In the genomic region with DNA sequence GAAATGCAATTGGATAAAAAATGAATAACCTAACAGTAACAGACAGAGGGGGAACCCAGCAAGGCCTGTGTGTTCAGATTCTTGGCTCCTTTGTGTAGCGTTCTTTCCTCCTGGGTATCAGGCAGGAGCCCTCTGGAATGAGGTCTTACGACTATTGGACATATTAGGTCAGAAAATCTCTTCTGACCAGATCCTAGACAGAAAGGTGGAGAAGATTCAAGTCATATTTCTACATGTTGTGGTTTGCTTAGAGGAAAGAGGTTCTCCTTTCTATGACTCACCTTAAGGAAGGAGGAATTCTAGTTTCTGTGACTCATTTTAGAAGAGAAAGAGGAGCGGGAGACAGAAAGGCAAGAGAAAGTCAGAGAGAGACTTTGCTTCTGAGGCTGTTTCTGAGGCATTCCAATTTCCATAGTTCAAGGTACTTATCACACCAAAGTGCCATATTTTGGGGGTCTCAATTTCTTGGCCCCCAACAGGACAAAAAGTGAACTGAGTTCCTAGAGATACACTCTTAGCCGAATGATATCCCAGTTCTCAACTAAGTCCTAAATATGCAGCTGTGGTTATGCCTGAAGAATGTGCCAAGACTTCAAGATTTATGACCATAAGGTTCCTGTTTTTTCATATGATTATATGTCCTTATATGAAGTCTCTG, we compare ENCODE assay signal across 9 cellular contexts.
DNase-seq lines count a peak whose midpoint lies in the region; ATAC-seq, FAIRE-seq and TF ChIP-seq lines count a peak whose summit lies in the region.
"Had no signal": no experiment of that assay in that cellular context is flagged by ENCODE, and none has a peak within 500 bp of the region (broad histone marks: within the 10 kb centered on the region; RNA-seq: fewer than 3 reads in every experiment).

No MANE protein-coding gene starts in this region.

- H3K4me3 ChIP-seq in epithelial cell of proximal tubule (ENCODE audit: low read depth, low read length) = no peak overlapping the region
- no peak overlapping the region for H3K4me3 ChIP-seq in transverse colon

- H3K9me3 Mint-ChIP-seq in activated CD4-positive, alpha-beta memory T cell treated with anti-CD3 and anti-CD28 coated beads, Interleukin-2, amount 10 ng/mL, durations not matched to agents 7 days and 5 days = no peaks in the 10 kb centered on the region

- no peaks in the 10 kb centered on the region for H3K36me3 Mint-ChIP-seq in activated CD4-positive, alpha-beta memory T cell treated with anti-CD3 and anti-CD28 coated beads, Interleukin-2, amount 10 ng/mL, durations not matched to agents 7 days and 5 days (ENCODE audit: low read depth)

- CTCF ChIA-PET in activated CD4-positive, alpha-beta memory T cell treated with anti-CD3 and anti-CD28 coated beads, Interleukin-2, amount 10 ng/mL, durations not matched to agents 7 days and 5 days (lab: Charles Lee) = no interaction called here

- H3K36me3 ChIP-seq in transverse colon = no peaks in the 10 kb centered on the region

- no peak for TF ChIP-seq POLR2A in transverse colon (IDR thresholded peaks at IDR 0.05)

- peak; percentile 20 for FAIRE-seq in HTR-8/SVneo (lab: Jason Lieb, UNC)

- peaks cover 5% of the 10 kb centered on the region for H3K27me3 Mint-ChIP-seq in activated CD4-positive, alpha-beta memory T cell treated with anti-CD3 and anti-CD28 coated beads, Interleukin-2, amount 10 ng/mL, durations not matched to agents 7 days and 5 days

- peaks cover 19% of the 10 kb centered on the region for H3K4me1 Mint-ChIP-seq in activated CD4-positive, alpha-beta memory T cell treated with anti-CD3 and anti-CD28 coated beads, Interleukin-2, amount 10 ng/mL, durations not matched to agents 7 days and 5 days

- TF ChIP-seq CTCF in AG09319 (IDR thresholded peaks at IDR 0.05; ENCODE audit: low read depth, low read length) (no peak), epithelial cell of proximal tubule (conservative IDR thresholded peaks at IDR 0.05; ENCODE audit: low read depth, low read length) (no peak), transverse colon (IDR thresholded peaks at IDR 0.05) (no peak), GM10266 (IDR thresholded peaks at IDR 0.05; ENCODE audit: control insufficient read depth, insufficient read depth, low read depth, missing control alignments) (no peak)

- 59 to 77% methylated on average over 2 to 4 of the region's 4 CpGs for WGBS in transverse colon (ENCODE audit: low coverage in 1 of 2), 2 donors

- intact Hi-C loops in transverse colon (cut with DNase I; ENCODE audit: low total_unique reads) = no loop called here

- H3K4me1 ChIP-seq in transverse colon = no peaks in the 10 kb centered on the region

- H3K27ac Mint-ChIP-seq in activated CD4-positive, alpha-beta memory T cell treated with anti-CD3 and anti-CD28 coated beads, Interleukin-2, amount 10 ng/mL, durations not matched to agents 7 days and 5 days = no peak overlapping the region

- H3K27me3 ChIP-seq in transverse colon = no peaks in the 10 kb centered on the region

- DNase-seq in AG09319 (ENCODE audit: extremely low read depth, low read depth) = peak; percentile 8
- DNase-seq in HTR-8/SVneo (ENCODE audit: insufficient read length, low spot score) = peak; percentile 64
- DNase-seq in epithelial cell of proximal tubule (ENCODE audit: low read depth) = peak; percentile 55
- DNase-seq in NCI-H69 (lab: John Stamatoyannopoulos, UW) = no peak
- no peak for DNase-seq in activated CD4-positive, alpha-beta memory T cell treated with anti-CD3 and anti-CD28 coated beads, Interleukin-2, amount 10 ng/mL, durations not matched to agents 7 days and 5 days
- no peak for DNase-seq in transverse colon
- DNase-seq in GM10266 (ENCODE audit: extremely low spot score) = no peak
- DNase-seq: activated CD4-positive, CD25-positive, alpha-beta regulatory T cell treated with anti-CD3 and anti-CD28 coated beads, Interleukin-2, amount 50 U/mL, for 72 hours had no signal

- no peak overlapping the region for H3K27ac ChIP-seq in transverse colon

- ATAC-seq in GM21528 (IDR thresholded peaks at IDR 0.05; ENCODE audit: low FRiP score, unreplicated experiment) = peak; percentile 63

- H3K9me3 ChIP-seq in transverse colon = no peaks in the 10 kb centered on the region

- H3K4me3 Mint-ChIP-seq in activated CD4-positive, alpha-beta memory T cell treated with anti-CD3 and anti-CD28 coated beads, Interleukin-2, amount 10 ng/mL, durations not matched to agents 7 days and 5 days = no peak overlapping the region

- in situ Hi-C loops in transverse colon (cut with MboI; ENCODE audit: low pct_ligation_motif_present in 1 of 4, low pct_unique_long_range_greater_than_20kb in 1 of 4, low sequenced_read_pairs in 3 of 4) = no loop called here

- POLR2A ChIA-PET in activated CD4-positive, alpha-beta memory T cell treated with anti-CD3 and anti-CD28 coated beads, Interleukin-2, amount 10 ng/mL, durations not matched to agents 7 days and 5 days (lab: Charles Lee) = no interaction called here

- TF ChIP-seq EP300 in transverse colon (IDR thresholded peaks at IDR 0.05; ENCODE audit: low read depth) = no peak

Comparison
In these comparisons a context has a peak if more than half of its experiments do, and no peak if none do; other contexts are left out.
1. DNase-seq: peak in AG09319 (single experiment), HTR-8/SVneo (single experiment) and epithelial cell of proximal tubule (single experiment); none in NCI-H69 (single experiment), activated CD4-positive, alpha-beta memory T cell treated with anti-CD3 and anti-CD28 coated beads, Interleukin-2, amount 10 ng/mL, durations not matched to agents 7 days and 5 days (single experiment), transverse colon (single experiment) and GM10266 (single experiment).